8 cellular contexts compared by ENCODE assay signal in genomic region chrX:51495708-51496488, GRCh38. TPM values are rescaled to one million over a fixed set of nuclear protein-coding genes. Genes with fewer than 3 reads are reported as not detected.
DNase-seq lines count a peak whose midpoint lies in the region; ATAC-seq and TF ChIP-seq lines count a peak whose summit lies in the region.
"Not testable (repeated sequence)": the region's sequence is repeated elsewhere in the genome, so short reads cannot be mapped to it uniquely, and the experiment has no call there.

No MANE protein-coding gene starts in this region.

- peaks cover 22% of the 10 kb centered on the region for H3K27me3 Mint-ChIP-seq in activated naive CD4-positive, alpha-beta T cell treated with anti-CD3 and anti-CD28 coated beads for 36 hours (ENCODE audit: low read depth)
- not testable (repeated sequence) for H3K27me3 Mint-ChIP-seq in immature natural killer cell (ENCODE audit: low read depth in 3 of 3); type B pancreatic cell

- peak overlapping the region; percentile 78 for H3K4me3 Mint-ChIP-seq in activated naive CD4-positive, alpha-beta T cell treated with anti-CD3 and anti-CD28 coated beads for 36 hours
- H3K4me3 Mint-ChIP-seq in immature natural killer cell (peak overlapping the region; percentile 80 to 85 (median 84)), type B pancreatic cell (peak overlapping the region; percentile 90)

- not testable (repeated sequence) for H3K27ac ChIP-seq in parathyroid adenoma

- TF ChIP-seq CTCF in parathyroid adenoma (IDR thresholded peaks at IDR 0.05); type B pancreatic cell (conservative IDR thresholded peaks at IDR 0.05): not testable (repeated sequence)

- not testable (repeated sequence) for H3K4me1 ChIP-seq in endocrine pancreas (ENCODE audit: control insufficient read depth, insufficient read depth, low read length); parathyroid adenoma

- not testable (repeated sequence) for H3K9me3 Mint-ChIP-seq in activated naive CD4-positive, alpha-beta T cell treated with anti-CD3 and anti-CD28 coated beads for 36 hours; immature natural killer cell; type B pancreatic cell

- not testable (repeated sequence) for H3K27me3 ChIP-seq in endocrine pancreas (ENCODE audit: control insufficient read depth, insufficient read depth, low read length); parathyroid adenoma (ENCODE audit: control insufficient read depth, insufficient read depth, low read length)

- peak overlapping the region; percentile 79 for H2AFZ ChIP-seq in parathyroid adenoma

- H3K4me3 ChIP-seq in endocrine pancreas (ENCODE audit: control insufficient read depth, insufficient read depth, low read length) (peak overlapping the region; percentile 31), parathyroid adenoma (ENCODE audit: low read depth, low read length) (peak overlapping the region; percentile 40)

- not testable (repeated sequence) for H3K9me3 ChIP-seq in endocrine pancreas (ENCODE audit: control insufficient read depth, low read length); parathyroid adenoma (ENCODE audit: control insufficient read depth, low read length)

- not testable (repeated sequence) for H3K27ac Mint-ChIP-seq in activated naive CD4-positive, alpha-beta T cell treated with anti-CD3 and anti-CD28 coated beads for 36 hours; type B pancreatic cell
- H3K27ac Mint-ChIP-seq in immature natural killer cell = peak overlapping the region in 3 of 6 donors; percentile 22 to 65 (median 34)

- not testable (repeated sequence) for H3K9ac ChIP-seq in endocrine pancreas (ENCODE audit: control insufficient read depth, insufficient read depth, low read length); parathyroid adenoma

- H3K4me1 Mint-ChIP-seq in activated naive CD4-positive, alpha-beta T cell treated with anti-CD3 and anti-CD28 coated beads for 36 hours (ENCODE audit: low read depth); type B pancreatic cell (ENCODE audit: unreplicated experiment): not testable (repeated sequence)
- H3K4me1 Mint-ChIP-seq in immature natural killer cell = peaks cover 10 to 16% of the 10 kb centered on the region in 2 donors

- H3K36me3 Mint-ChIP-seq in activated naive CD4-positive, alpha-beta T cell treated with anti-CD3 and anti-CD28 coated beads for 36 hours (ENCODE audit: low read depth); immature natural killer cell; type B pancreatic cell: not testable (repeated sequence)

- CTCF ChIA-PET in activated naive CD4-positive, alpha-beta T cell treated with anti-CD3 and anti-CD28 coated beads for 36 hours (lab: Charles Lee) = interaction anchor here (0.8 kb wide), 1 partner anchor 36 kb away, joined by 3 read pairs; no protein-coding TSS in a partner anchor

- peak overlapping the region; percentile 61 for H3K4me2 ChIP-seq in parathyroid adenoma (ENCODE audit: low read length)

- not testable (repeated sequence) for H3K79me2 ChIP-seq in parathyroid adenoma

- not testable (repeated sequence) for H3K36me3 ChIP-seq in endocrine pancreas (ENCODE audit: control insufficient read depth, insufficient read depth, low read length); parathyroid adenoma (ENCODE audit: control insufficient read depth, insufficient read depth, low read length)

- DNase-seq in EL = peak; percentile 4
- DNase-seq in RPMI7951 (ENCODE audit: low read depth) = peak; percentile 17
- peak; percentile 8 for DNase-seq in activated naive CD4-positive, alpha-beta T cell treated with anti-CD3 and anti-CD28 coated beads for 36 hours
- DNase-seq in immature natural killer cell = peak in 1 of 3 donors; percentile 1
- not testable (repeated sequence) for DNase-seq in type B pancreatic cell (ENCODE audit: extremely low spot score, unreplicated experiment)

- ATAC-seq in HG02678 (IDR thresholded peaks at IDR 0.05; ENCODE audit: unreplicated experiment) = peak; percentile 21

- intact Hi-C loops in activated naive CD4-positive, alpha-beta T cell treated with anti-CD3 and anti-CD28 coated beads for 36 hours (cut with micrococcal nuclease) = loop anchor here (10.0 kb wide), 1 partner anchor 399 kb away; the partner anchor contains the start of gene MAGED1

RNA-seq across cellular contexts. Expression of gene NUDT11, which starts 0.5 kb away (rescaled TPM):
- 10.0 and 10.2 TPM in 2 replicates for total RNA-seq in RPMI7951 (2014; rRNA removed; shearing (Covaris generic))
- 1 to 10 TPM; 1.1 to 1.5 TPM for total RNA-seq in activated naive CD4-positive, alpha-beta T cell treated with anti-CD3 and anti-CD28 coated beads for 36 hours
- polyA plus RNA-seq in immature natural killer cell = 1 to 10 TPM; 3.8 to 8.9 (median 5.6) TPM
- total RNA-seq in type B pancreatic cell (ENCODE audit: low replicate concordance) = 6.1 and 19.3 TPM in 2 replicates
